ENCODE assay signal across 14 cellular contexts in genomic region chr10:80171248-80171660, GRCh38. TPM values are rescaled to one million over a fixed set of nuclear protein-coding genes. Genes with fewer than 3 reads are reported as not detected.
DNase-seq lines count a peak whose midpoint lies in the region; ATAC-seq lines count a peak whose summit lies in the region.
"Had no signal": no experiment of that assay in that cellular context is flagged by ENCODE, and none has a peak within 500 bp of the region (broad histone marks: within the 10 kb centered on the region; RNA-seq: fewer than 3 reads in every experiment).

No MANE protein-coding gene starts in this region.

- H3K36me3 Mint-ChIP-seq in activated CD8-positive, alpha-beta memory T cell treated with anti-CD3 and anti-CD28 coated beads, Interleukin-2, amount 10 ng/mL, durations not matched to agents 7 days and 5 days = peaks cover 2% of the 10 kb centered on the region
- H3K36me3 Mint-ChIP-seq in immature natural killer cell = peaks cover 0 to 6% (median under 1%) of the 10 kb centered on the region in 3 donors
- H3K36me3 Mint-ChIP-seq in stimulated activated effector memory CD8-positive, alpha-beta T cell treated with anti-CD3 and anti-CD28 coated beads, Interleukin-12 subunit alpha, Interleukin-12 subunit beta, amount 100 ng/mL, for 72 hours = peaks cover 68% of the 10 kb centered on the region

- H3K27me3 Mint-ChIP-seq in activated CD8-positive, alpha-beta memory T cell treated with anti-CD3 and anti-CD28 coated beads, Interleukin-2, amount 10 ng/mL, durations not matched to agents 7 days and 5 days = no peaks in the 10 kb centered on the region
- H3K27me3 Mint-ChIP-seq in immature natural killer cell (ENCODE audit: low read depth in 3 of 3) = peaks cover 1 to 5% (median 4%) of the 10 kb centered on the region in 3 donors

- ATAC-seq in activated CD8-positive, alpha-beta memory T cell treated with anti-CD3 and anti-CD28 coated beads, Interleukin-2, amount 10 ng/mL, durations not matched to agents 7 days and 5 days = no peak
- ATAC-seq in stimulated activated effector memory CD8-positive, alpha-beta T cell treated with anti-CD3 and anti-CD28 coated beads, Interleukin-12 subunit alpha, Interleukin-12 subunit beta, amount 100 ng/mL, for 72 hours = no peak
- ATAC-seq in HG03571 (IDR thresholded peaks at IDR 0.05; ENCODE audit: unreplicated experiment) = no peak

- DNase-seq in activated CD8-positive, alpha-beta memory T cell treated with anti-CD3 and anti-CD28 coated beads, Interleukin-2, amount 10 ng/mL, durations not matched to agents 7 days and 5 days = no peak
- no peak for DNase-seq in activated CD8-positive, alpha-beta memory T cell treated with anti-CD3 and anti-CD28 coated beads, Interleukin-2, amount 50 U/mL, for 48 hours
- peak; percentile 52 for DNase-seq in NCI-H146 treated with DMSO at 0.1 percent for 48 hours (lab: John Stamatoyannopoulos, UW; ENCODE audit: unreplicated experiment)
- DNase-seq in immature natural killer cell = no peak
- no peak for DNase-seq in stimulated activated effector memory CD8-positive, alpha-beta T cell treated with anti-CD3 and anti-CD28 coated beads, Interleukin-12 subunit alpha, Interleukin-12 subunit beta, amount 100 ng/mL, for 72 hours (ENCODE audit: low spot score in 2 of 2)
- no peak for DNase-seq in GOT3 (lab: John Stamatoyannopoulos, UW)
- DNase-seq in HT-29 (ENCODE audit: low spot score) = no peak
- DNase-seq: activated CD4-positive, alpha-beta T cell treated with anti-CD3 and anti-CD28 coated beads, Interleukin-2, amount 50 U/mL, for 1 hour; activated gamma-delta T cell treated with Interleukin-2 at 50 U/mL for 16 hours; Karpas-422; NCI-H2171 treated with DMSO at 0.1 percent for 48 hours had no signal

- CTCF ChIA-PET in activated CD8-positive, alpha-beta memory T cell treated with anti-CD3 and anti-CD28 coated beads, Interleukin-2, amount 10 ng/mL, durations not matched to agents 7 days and 5 days (lab: Charles Lee) = no interaction called here

- peak overlapping the region; percentile 55 for H3K27ac Mint-ChIP-seq in activated CD8-positive, alpha-beta memory T cell treated with anti-CD3 and anti-CD28 coated beads, Interleukin-2, amount 10 ng/mL, durations not matched to agents 7 days and 5 days
- H3K27ac Mint-ChIP-seq in immature natural killer cell = peak overlapping the region in 4 of 6 donors; percentile 18 to 78 (median 52)
- H3K27ac Mint-ChIP-seq in stimulated activated effector memory CD8-positive, alpha-beta T cell treated with anti-CD3 and anti-CD28 coated beads, Interleukin-12 subunit alpha, Interleukin-12 subunit beta, amount 100 ng/mL, for 72 hours = peak overlapping the region; percentile 81

- no peaks in the 10 kb centered on the region for H3K9me3 Mint-ChIP-seq in activated CD8-positive, alpha-beta memory T cell treated with anti-CD3 and anti-CD28 coated beads, Interleukin-2, amount 10 ng/mL, durations not matched to agents 7 days and 5 days (ENCODE audit: low read depth)
- no peaks in the 10 kb centered on the region for H3K9me3 Mint-ChIP-seq in immature natural killer cell
- H3K9me3 Mint-ChIP-seq in stimulated activated effector memory CD8-positive, alpha-beta T cell treated with anti-CD3 and anti-CD28 coated beads, Interleukin-12 subunit alpha, Interleukin-12 subunit beta, amount 100 ng/mL, for 72 hours = no peaks in the 10 kb centered on the region
- H3K9me3 Mint-ChIP-seq: neural crest cell had no signal

- peaks cover 3% of the 10 kb centered on the region for H3K4me1 Mint-ChIP-seq in activated CD8-positive, alpha-beta memory T cell treated with anti-CD3 and anti-CD28 coated beads, Interleukin-2, amount 10 ng/mL, durations not matched to agents 7 days and 5 days
- H3K4me1 Mint-ChIP-seq in immature natural killer cell = peaks cover 26% of the 10 kb centered on the region in 2 donors
- peaks cover 29% of the 10 kb centered on the region for H3K4me1 Mint-ChIP-seq in stimulated activated effector memory CD8-positive, alpha-beta T cell treated with anti-CD3 and anti-CD28 coated beads, Interleukin-12 subunit alpha, Interleukin-12 subunit beta, amount 100 ng/mL, for 72 hours

- H3K4me3 Mint-ChIP-seq in activated CD8-positive, alpha-beta memory T cell treated with anti-CD3 and anti-CD28 coated beads, Interleukin-2, amount 10 ng/mL, durations not matched to agents 7 days and 5 days = no peak overlapping the region
- no peak overlapping the region for H3K4me3 Mint-ChIP-seq in immature natural killer cell
- H3K4me3 Mint-ChIP-seq in stimulated activated effector memory CD8-positive, alpha-beta T cell treated with anti-CD3 and anti-CD28 coated beads, Interleukin-12 subunit alpha, Interleukin-12 subunit beta, amount 100 ng/mL, for 72 hours = no peak overlapping the region
- H3K4me3 Mint-ChIP-seq: neural crest cell had no signal

RNA-seq across cellular contexts. Expression of gene ANXA11, which starts 34.1 kb away (rescaled TPM):
- total RNA-seq in activated CD8-positive, alpha-beta memory T cell treated with anti-CD3 and anti-CD28 coated beads, Interleukin-2, amount 10 ng/mL, durations not matched to agents 7 days and 5 days = 100 to 1,000 TPM; 251 to 288 TPM
- 100 to 1,000 TPM; 136 to 270 (median 181) TPM for polyA plus RNA-seq in immature natural killer cell
- total RNA-seq in HT-29 (2014; rRNA removed; shearing (Covaris generic)) = 305 and 311 TPM in 2 replicates

RNA-seq across cellular contexts. Expression of gene PLAC9, which starts 38.7 kb away (rescaled TPM):
- not detected for total RNA-seq in activated CD8-positive, alpha-beta memory T cell treated with anti-CD3 and anti-CD28 coated beads, Interleukin-2, amount 10 ng/mL, durations not matched to agents 7 days and 5 days
- polyA plus RNA-seq in immature natural killer cell = not detected
- total RNA-seq in HT-29 (2014; rRNA removed; shearing (Covaris generic)) = not detected in 2 replicates
- total RNA-seq: Daoy had no signal
